Comparison of ENCODE assay signal across 1 cellular context in genomic region chr2:10120158-10120937, GRCh38.
A peak's percentile ranks its signal among the peaks of the same experiment; 100 is the strongest.
TF ChIP-seq lines count a peak whose summit lies in the region.

No MANE protein-coding gene starts in this region.

TF ChIP-seq in HepG2, 621 proteins besides CTCF, POLR2A, EP300 and RAD21 (continued from another document and continues in another):
- TF ChIP-seq FOXO4 (CRISPR knock-in tag; conservative IDR thresholded peaks at IDR 0.05), result 0 out of 2 replicates have a peak, but pooled peaks have one; percentile 64
- TF ChIP-seq ZNF260 (CRISPR knock-in tag; IDR thresholded peaks at IDR 0.05; ENCODE audit: borderline replicate concordance, low read depth), result no peak
- TF ChIP-seq ZNF20 (CRISPR knock-in tag; IDR thresholded peaks at IDR 0.05), result 0 out of 2 replicates have a peak, but pooled peaks have one; percentile 86
- peak; percentile 82 for TF ChIP-seq MED1 (CRISPR knock-in tag; IDR thresholded peaks at IDR 0.05)
- peak; percentile 71; the same call in 1 of the 2 replicates for TF ChIP-seq HNRNPL (IDR thresholded peaks at IDR 0.05; ENCODE audit: low read depth, low read length)
- TF ChIP-seq ZNF484 (CRISPR knock-in tag; IDR thresholded peaks at IDR 0.05; ENCODE audit: borderline replicate concordance, low read depth), result peak; percentile 86; the same call in 1 of the 2 replicates
- TF ChIP-seq CBFB (CRISPR knock-in tag; IDR thresholded peaks at IDR 0.05), result peak; percentile 60
- peak; percentile 81; the same call in 1 of the 2 replicates for TF ChIP-seq ZNF441 (CRISPR knock-in tag; IDR thresholded peaks at IDR 0.05; ENCODE audit: borderline replicate concordance)
- TF ChIP-seq ZFP1 (CRISPR knock-in tag; IDR thresholded peaks at IDR 0.05), result no peak
- TF ChIP-seq ZNF552 (CRISPR knock-in tag; IDR thresholded peaks at IDR 0.05; ENCODE audit: borderline replicate concordance), result peak; percentile 94
- peak; percentile 82; the same call in 1 of the 2 replicates for TF ChIP-seq PRMT3 (CRISPR knock-in tag; IDR thresholded peaks at IDR 0.05; ENCODE audit: borderline replicate concordance, low read depth)
- TF ChIP-seq, protein P1, sequence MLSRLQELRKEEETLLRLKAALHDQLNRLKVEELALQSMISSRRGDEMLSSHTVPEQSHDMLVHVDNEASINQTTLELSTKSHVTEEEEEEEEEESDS (CRISPR knock-in tag; IDR thresholded peaks at IDR 0.05; ENCODE audit: borderline replicate concordance), result 0 out of 2 replicates have a peak, but pooled peaks have one; percentile 28
- peak; percentile 86 for TF ChIP-seq NKX3-1 (CRISPR knock-in tag; IDR thresholded peaks at IDR 0.05)
- TF ChIP-seq JUN (CRISPR knock-in tag; IDR thresholded peaks at IDR 0.05), result peak; percentile 93
- TF ChIP-seq ZNF33B (CRISPR knock-in tag; IDR thresholded peaks at IDR 0.05), result no peak
- peak; percentile 96 for TF ChIP-seq ZGPAT (CRISPR knock-in tag; IDR thresholded peaks at IDR 0.05)
- TF ChIP-seq ZNF546 (CRISPR knock-in tag; conservative IDR thresholded peaks at IDR 0.05), result peak; percentile 84; the same call in 1 of the 2 replicates
- 0 out of 2 replicates have a peak, but pooled peaks have one; percentile 36 for TF ChIP-seq CEBPG (CRISPR knock-in tag; IDR thresholded peaks at IDR 0.05)
- TF ChIP-seq, protein P2, sequence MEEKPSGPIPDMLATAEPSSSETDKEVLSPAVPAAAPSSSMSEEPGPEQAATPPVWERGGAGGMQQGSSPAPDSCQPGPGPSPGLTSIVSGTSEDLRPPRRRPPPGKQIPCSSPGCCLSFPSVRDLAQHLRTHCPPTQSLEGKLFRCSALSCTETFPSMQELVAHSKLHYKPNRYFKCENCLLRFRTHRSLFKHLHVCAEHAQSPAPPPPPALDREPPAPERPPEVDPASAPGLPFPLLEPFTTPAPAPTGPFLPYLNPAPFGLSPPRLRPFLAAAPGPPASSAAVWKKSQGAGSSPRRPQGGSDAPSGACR (CRISPR knock-in tag; IDR thresholded peaks at IDR 0.05), result peak; percentile 57; the same call in 1 of the 2 replicates
- peak; percentile 61; the same call in 1 of the 2 replicates for TF ChIP-seq ZKSCAN8 (CRISPR knock-in tag; IDR thresholded peaks at IDR 0.05; ENCODE audit: borderline replicate concordance)
- no peak for TF ChIP-seq ZNF253 (CRISPR knock-in tag; IDR thresholded peaks at IDR 0.05; ENCODE audit: borderline replicate concordance)
- TF ChIP-seq HMG20B (CRISPR knock-in tag; conservative IDR thresholded peaks at IDR 0.05), result peak; percentile 29
- peak; percentile 88; the same call in 1 of the 2 replicates for TF ChIP-seq SNAPC2 (CRISPR knock-in tag; IDR thresholded peaks at IDR 0.05)
- TF ChIP-seq KDM5B (CRISPR knock-in tag; IDR thresholded peaks at IDR 0.05; ENCODE audit: borderline replicate concordance), result peak; percentile 97
- TF ChIP-seq MBD4 (IDR thresholded peaks at IDR 0.05; ENCODE audit: borderline replicate concordance, low read length), result peak; percentile 30; the same call in 1 of the 2 replicates
- no peak for TF ChIP-seq SRSF9 (IDR thresholded peaks at IDR 0.05; ENCODE audit: borderline replicate concordance, insufficient read depth, low read depth, low read length, poor library complexity, severe bottlenecking)
- TF ChIP-seq, protein P3, sequence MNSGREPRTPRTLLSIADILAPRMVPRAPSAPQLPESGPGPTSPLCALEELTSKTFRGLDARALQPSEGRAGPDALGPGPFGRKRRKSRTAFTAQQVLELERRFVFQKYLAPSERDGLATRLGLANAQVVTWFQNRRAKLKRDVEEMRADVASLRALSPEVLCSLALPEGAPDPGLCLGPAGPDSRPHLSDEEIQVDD (CRISPR knock-in tag; IDR thresholded peaks at IDR 0.05; ENCODE audit: borderline replicate concordance), result peak; percentile 53; the same call in 1 of the 2 replicates
- 0 out of 2 replicates have a peak, but pooled peaks have one; percentile 15 for TF ChIP-seq NFATC3 (CRISPR knock-in tag; IDR thresholded peaks at IDR 0.05)
- no peak for TF ChIP-seq CBX2 (IDR thresholded peaks at IDR 0.05; ENCODE audit: low read depth, low read length)
- TF ChIP-seq CBX2 (CRISPR knock-in tag; IDR thresholded peaks at IDR 0.05; ENCODE audit: low read depth), result no peak
- TF ChIP-seq ZNF720 (CRISPR knock-in tag; IDR thresholded peaks at IDR 0.05), result no peak
- TF ChIP-seq ZNF235 (CRISPR knock-in tag; IDR thresholded peaks at IDR 0.05; ENCODE audit: borderline replicate concordance), result peak; percentile 64
- peak; percentile 93; the same call in 1 of the 2 replicates for TF ChIP-seq PAX8 (CRISPR knock-in tag; IDR thresholded peaks at IDR 0.05; ENCODE audit: borderline replicate concordance)
- 0 out of 2 replicates have a peak, but pooled peaks have one; percentile 26 for TF ChIP-seq NFE2L2 (IDR thresholded peaks at IDR 0.05; ENCODE audit: low read length)
- TF ChIP-seq HDAC1 (CRISPR knock-in tag; IDR thresholded peaks at IDR 0.05), result peak; percentile 98
- peak; percentile 89; the same call in 1 of the 2 replicates for TF ChIP-seq BATF2 (CRISPR knock-in tag; IDR thresholded peaks at IDR 0.05)
- TF ChIP-seq, protein P4, sequence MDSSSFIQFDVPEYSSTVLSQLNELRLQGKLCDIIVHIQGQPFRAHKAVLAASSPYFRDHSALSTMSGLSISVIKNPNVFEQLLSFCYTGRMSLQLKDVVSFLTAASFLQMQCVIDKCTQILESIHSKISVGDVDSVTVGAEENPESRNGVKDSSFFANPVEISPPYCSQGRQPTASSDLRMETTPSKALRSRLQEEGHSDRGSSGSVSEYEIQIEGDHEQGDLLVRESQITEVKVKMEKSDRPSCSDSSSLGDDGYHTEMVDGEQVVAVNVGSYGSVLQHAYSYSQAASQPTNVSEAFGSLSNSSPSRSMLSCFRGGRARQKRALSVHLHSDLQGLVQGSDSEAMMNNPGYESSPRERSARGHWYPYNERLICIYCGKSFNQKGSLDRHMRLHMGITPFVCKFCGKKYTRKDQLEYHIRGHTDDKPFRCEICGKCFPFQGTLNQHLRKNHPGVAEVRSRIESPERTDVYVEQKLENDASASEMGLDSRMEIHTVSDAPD (CRISPR knock-in tag; IDR thresholded peaks at IDR 0.05), result peak; percentile 81
- TF ChIP-seq EED (CRISPR knock-in tag; IDR thresholded peaks at IDR 0.05), result no peak
- peak; percentile 18; the same call in 1 of the 2 replicates for TF ChIP-seq MEF2D (CRISPR knock-in tag; IDR thresholded peaks at IDR 0.05)
- TF ChIP-seq ZNF563 (CRISPR knock-in tag; IDR thresholded peaks at IDR 0.05), result peak; percentile 91
- peak; percentile 97 for TF ChIP-seq ZNF18 (CRISPR knock-in tag; IDR thresholded peaks at IDR 0.05; ENCODE audit: insufficient replicate concordance)
- TF ChIP-seq ZNF142 (CRISPR knock-in tag; IDR thresholded peaks at IDR 0.05), result peak; percentile 96
- no peak; the same call in 1 of the 2 replicates for TF ChIP-seq NFIC (IDR thresholded peaks at IDR 0.05; ENCODE audit: low read length)
- TF ChIP-seq NBN (conservative IDR thresholded peaks at IDR 0.05), result no peak
- TF ChIP-seq SYNCRIP (IDR thresholded peaks at IDR 0.05; ENCODE audit: insufficient read depth, low read depth, low read length), result no peak
- peak; percentile 97 for TF ChIP-seq ZNF431 (CRISPR knock-in tag; IDR thresholded peaks at IDR 0.05; ENCODE audit: borderline replicate concordance, low read depth)
- peak; percentile 97 for TF ChIP-seq ZNF557 (CRISPR knock-in tag; IDR thresholded peaks at IDR 0.05)
- no peak; the same call in 1 of the 2 replicates for TF ChIP-seq MTF1 (CRISPR knock-in tag; IDR thresholded peaks at IDR 0.05)
- peak; percentile 23; the same call in 1 of the 2 replicates for TF ChIP-seq ARNT2 (CRISPR knock-in tag; IDR thresholded peaks at IDR 0.05; ENCODE audit: low read depth)
- TF ChIP-seq ASH2L (IDR thresholded peaks at IDR 0.05; ENCODE audit: insufficient read length, low read depth, low read length), result peak; percentile 93
- TF ChIP-seq TMF1 (CRISPR knock-in tag; IDR thresholded peaks at IDR 0.05; ENCODE audit: low read depth), result no peak; the same call in 1 of the 2 replicates
- TF ChIP-seq ZBTB3 (CRISPR knock-in tag; IDR thresholded peaks at IDR 0.05; ENCODE audit: borderline replicate concordance, low read depth), result peak; percentile 75; the same call in 1 of the 2 replicates
- TF ChIP-seq, protein P5, sequence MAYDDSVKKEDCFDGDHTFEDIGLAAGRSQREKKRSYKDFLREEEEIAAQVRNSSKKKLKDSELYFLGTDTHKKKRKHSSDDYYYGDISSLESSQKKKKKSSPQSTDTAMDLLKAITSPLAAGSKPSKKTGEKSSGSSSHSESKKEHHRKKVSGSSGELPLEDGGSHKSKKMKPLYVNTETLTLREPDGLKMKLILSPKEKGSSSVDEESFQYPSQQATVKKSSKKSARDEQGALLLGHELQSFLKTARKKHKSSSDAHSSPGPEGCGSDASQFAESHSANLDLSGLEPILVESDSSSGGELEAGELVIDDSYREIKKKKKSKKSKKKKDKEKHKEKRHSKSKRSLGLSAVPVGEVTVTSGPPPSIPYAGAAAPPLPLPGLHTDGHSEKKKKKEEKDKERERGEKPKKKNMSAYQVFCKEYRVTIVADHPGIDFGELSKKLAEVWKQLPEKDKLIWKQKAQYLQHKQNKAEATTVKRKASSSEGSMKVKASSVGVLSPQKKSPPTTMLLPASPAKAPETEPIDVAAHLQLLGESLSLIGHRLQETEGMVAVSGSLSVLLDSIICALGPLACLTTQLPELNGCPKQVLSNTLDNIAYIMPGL (CRISPR knock-in tag; IDR thresholded peaks at IDR 0.05; ENCODE audit: borderline replicate concordance in 1 of 2, low read depth in 1 of 2), result peak; percentile 86 to 92
- no peak for TF ChIP-seq NR2F2 (IDR thresholded peaks at IDR 0.05; ENCODE audit: borderline replicate concordance, low read depth)
